In the genomic region with DNA sequence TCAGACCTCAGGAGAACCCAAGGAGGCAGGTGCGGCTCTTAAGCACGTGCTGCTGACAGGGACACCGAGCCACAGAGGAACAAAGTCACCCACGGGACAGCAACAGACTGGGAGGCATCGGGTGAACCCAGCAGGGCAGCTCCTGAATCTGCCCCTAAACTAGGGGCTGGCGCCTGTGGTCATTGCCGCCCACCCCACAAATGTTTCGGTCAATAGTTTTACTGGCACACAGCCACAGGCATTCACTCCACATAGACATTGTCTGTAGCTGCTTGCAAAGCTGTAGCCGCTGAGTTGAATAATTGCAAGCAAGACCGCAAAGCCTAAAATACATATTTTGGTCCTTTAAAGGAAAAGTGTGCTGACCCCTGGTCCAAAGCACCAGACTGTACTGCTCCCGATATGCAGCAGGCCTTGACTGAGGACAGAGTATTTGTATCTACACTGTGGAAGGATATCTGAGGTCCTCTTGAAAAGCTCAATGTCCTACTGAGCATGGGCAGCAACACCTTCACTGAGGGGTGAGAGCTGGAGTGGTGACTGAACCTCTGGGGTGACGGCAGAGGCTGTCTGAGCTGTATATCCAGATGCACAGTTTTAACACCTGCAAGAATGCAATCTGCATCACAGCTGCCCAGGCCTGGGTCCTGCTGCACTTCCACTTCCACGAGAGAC, we compare ENCODE assay signal across 28 cellular contexts.
"Had no signal": no experiment of that assay in that cellular context is flagged by ENCODE, and none has a peak within 500 bp of the region (broad histone marks: within the 10 kb centered on the region; RNA-seq: fewer than 3 reads in every experiment).

No MANE protein-coding gene starts in this region.

- H3K36me3 ChIP-seq: esophagus squamous epithelium, heart right ventricle, right lobe of liver, suprapubic skin, transverse colon, upper lobe of right lung, uterus had no signal

- ATAC-seq: effector memory CD8-positive, alpha-beta T cell; left colon; psoas muscle; stimulated activated naive CD8-positive, alpha-beta T cell treated with anti-CD3 and anti-CD28 coated beads, Interleukin-15, amount 100 ng/mL, for 72 hours; upper lobe of right lung had no signal

- H3K4me1 ChIP-seq: esophagus squamous epithelium, heart right ventricle, right lobe of liver, upper lobe of right lung had no signal

- FAIRE-seq: endometrium, islet of Langerhans had no signal

- H3K4me3 ChIP-seq: coronary artery, esophagus squamous epithelium, heart right ventricle, lung, psoas muscle, right lobe of liver, smooth muscle cell, suprapubic skin, transverse colon, upper lobe of right lung, uterus had no signal

- DNase-seq: dermis blood vessel endothelial cell; effector memory CD8-positive, alpha-beta T cell; erythroblast; esophagus squamous epithelium; foreskin melanocyte; glutamatergic neuron; heart right ventricle; hippocampal formation; left colon; naive B cell; posterior cingulate gyrus; psoas muscle; right lobe of liver; stimulated activated CD4-positive, alpha-beta T cell treated with anti-CD3 and anti-CD28 coated beads, Interleukin-12 subunit alpha, Interleukin-12 subunit beta, amount 100 ng/mL, for 4 hours; stimulated activated CD4-positive, alpha-beta T cell treated with anti-CD3 and anti-CD28 coated beads, Interleukin-1b, Interleukin-23, amount 100 ng/mL, for 48 hours; stimulated activated CD4-positive, alpha-beta T cell treated with anti-CD3 and anti-CD28 coated beads, Interleukin-4, amount 100 ng/mL, for 1 hour; stimulated activated CD8-positive, alpha-beta memory T cell treated with anti-CD3 and anti-CD28 coated beads, Interleukin-4, amount 100 ng/mL, for 48 hours; stimulated activated naive CD4-positive, alpha-beta T cell; stimulated activated naive CD8-positive, alpha-beta T cell treated with anti-CD3 and anti-CD28 coated beads, Interleukin-15, amount 100 ng/mL, for 72 hours; transverse colon; upper lobe of right lung; uterus had no signal

- H3K4me2 ChIP-seq: smooth muscle cell had no signal

- H3K27ac ChIP-seq: coronary artery, esophagus squamous epithelium, heart right ventricle, psoas muscle, right lobe of liver, suprapubic skin, transverse colon, upper lobe of right lung, uterus had no signal

- H3K9me3 ChIP-seq: esophagus squamous epithelium, heart right ventricle, psoas muscle, right lobe of liver, suprapubic skin, transverse colon, upper lobe of right lung, uterus had no signal

- H3K27me3 ChIP-seq: right lobe of liver, suprapubic skin, transverse colon, upper lobe of right lung, uterus had no signal
